25 cellular contexts compared by ENCODE assay signal in genomic region chr12:49618576-49618975, GRCh38. TPM values are rescaled to one million over a fixed set of nuclear protein-coding genes. Genes with fewer than 3 reads are reported as not detected.
"Had no signal": no experiment of that assay in that cellular context is flagged by ENCODE, and none has a peak within 500 bp of the region (broad histone marks: within the 10 kb centered on the region; RNA-seq: fewer than 3 reads in every experiment).

No MANE protein-coding gene starts in this region.

- H3K27me3 ChIP-seq: ovary, suprapubic skin, tibial artery, uterus had no signal

- H3K4me3 Mint-ChIP-seq: mesothelial cell of epicardium; natural killer cell; stimulated activated naive CD8-positive, alpha-beta T cell treated with anti-CD3 and anti-CD28 coated beads, Interleukin-15, Interleukin-2, amounts not matched to agents 100 ng/mL and 50 ng/mL, for 24 hours had no signal

- DNase-seq: hypothalamus; left ventricle myocardium inferior; mesendoderm; naive B cell; natural killer cell; ovary; retina; right cardiac atrium; stimulated activated CD4-positive, alpha-beta T cell treated with anti-CD3 and anti-CD28 coated beads, Interleukin-12 subunit alpha, Interleukin-12 subunit beta, amount 100 ng/mL, for 4 hours; stimulated activated CD4-positive, alpha-beta T cell treated with anti-CD3 and anti-CD28 coated beads, Interleukin-15, amount 100 ng/mL, for 24 hours; stimulated activated CD4-positive, alpha-beta T cell treated with anti-CD3 and anti-CD28 coated beads, Interleukin-2, amount 100 ng/mL, for 24 hours; stimulated activated CD4-positive, alpha-beta T cell treated with anti-CD3 and anti-CD28 coated beads, Interleukin-4, amount 100 ng/mL, for 1 hour; stimulated activated naive CD4-positive, alpha-beta T cell; tibial artery; uterus had no signal

- ATAC-seq: natural killer cell, right cardiac atrium, sciatic nerve had no signal

- H3K36me3 ChIP-seq: left ventricle myocardium inferior, ovary, prostate gland, suprapubic skin, thoracic aorta, tibial artery, uterus had no signal

- H3K36me3 Mint-ChIP-seq: mesothelial cell of epicardium, naive B cell, natural killer cell, type B pancreatic cell had no signal

- H3K27ac Mint-ChIP-seq: mesothelial cell of epicardium; natural killer cell; stimulated activated naive CD8-positive, alpha-beta T cell treated with anti-CD3 and anti-CD28 coated beads, Interleukin-15, Interleukin-2, amounts not matched to agents 100 ng/mL and 50 ng/mL, for 24 hours; type B pancreatic cell had no signal

- H3K4me1 ChIP-seq: uterus had no signal

- H3K9me3 ChIP-seq: left ventricle myocardium inferior, ovary, prostate gland, suprapubic skin, thoracic aorta, tibial artery, uterus had no signal

- H3K27ac ChIP-seq: left ventricle myocardium inferior, ovary, prostate gland, skin epidermis, suprapubic skin, thoracic aorta, tibial artery, uterus had no signal

- H3K9me3 Mint-ChIP-seq: naive B cell; natural killer cell; stimulated activated naive CD8-positive, alpha-beta T cell treated with anti-CD3 and anti-CD28 coated beads, Interleukin-15, Interleukin-2, amounts not matched to agents 100 ng/mL and 50 ng/mL, for 24 hours; type B pancreatic cell had no signal

- H3K4me3 ChIP-seq: left ventricle myocardium inferior, lung, ovary, prostate gland, skin epidermis, suprapubic skin, thoracic aorta, tibial artery, uterus had no signal

RNA-seq across cellular contexts. Expression of gene FAM186B, which starts 13.1 kb away (rescaled TPM):
- polyA plus RNA-seq: neural cell had no signal
